Comparison of ENCODE assay signal across 2 cellular contexts in the genomic region with DNA sequence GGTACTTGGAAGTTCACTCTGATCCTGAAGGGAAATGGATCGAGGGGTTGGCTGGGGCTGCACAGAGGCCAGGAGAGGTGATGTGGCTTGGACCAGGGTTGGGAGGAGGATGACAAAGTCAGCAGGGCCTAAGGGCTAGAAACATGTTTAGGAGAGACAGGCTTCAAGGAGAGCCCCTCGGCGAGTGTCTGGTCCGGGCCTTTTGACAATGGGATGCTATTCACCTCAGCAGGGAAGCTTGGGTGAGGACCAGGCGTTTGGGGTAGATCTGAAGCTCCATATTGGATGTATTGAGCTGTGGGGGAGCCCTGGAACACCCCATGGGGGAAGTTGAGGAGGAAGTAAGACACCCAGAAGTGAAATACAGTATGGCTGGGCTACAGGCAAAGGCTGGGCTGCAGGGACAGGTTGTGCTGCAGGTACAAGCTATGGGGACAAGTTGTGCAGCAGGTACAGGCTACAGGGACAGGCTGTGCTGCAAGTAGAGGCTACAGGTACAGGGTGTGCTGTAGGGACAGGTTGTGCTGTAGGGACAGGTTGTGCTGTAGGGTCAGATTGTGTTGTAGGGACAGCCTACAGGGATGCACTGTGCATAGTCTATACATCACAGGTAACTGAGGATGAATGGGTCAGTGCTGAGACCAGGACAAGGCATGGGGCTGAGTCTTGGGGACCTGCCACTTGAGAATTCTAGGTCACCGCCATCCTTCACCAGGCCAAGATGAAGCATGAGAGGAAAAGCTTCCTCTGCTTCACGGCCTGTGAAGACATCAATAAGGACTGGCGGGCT.
TF ChIP-seq lines count a peak whose summit lies in the region.

No MANE protein-coding gene starts in this region.

TF ChIP-seq in A549, 52 proteins besides CTCF, POLR2A, EP300 and RAD21:
- no peak for TF ChIP-seq CHD4 (IDR thresholded peaks at IDR 0.05; ENCODE audit: borderline replicate concordance)

TF ChIP-seq in endothelial cell of umbilical vein, 7 proteins besides CTCF, POLR2A, EP300 and RAD21:
- TF ChIP-seq FOS (IDR thresholded peaks at IDR 0.05; ENCODE audit: borderline replicate concordance, insufficient read depth, low read length) (no peak), EZH2 (IDR thresholded peaks at IDR 0.05; ENCODE audit: borderline replicate concordance, low read depth, low read length, severe bottlenecking) (no peak), MYC (IDR thresholded peaks at IDR 0.05; ENCODE audit: low read depth, low read length) (no peak), POLR2AphosphoS5 (IDR thresholded peaks at IDR 0.05; ENCODE audit: insufficient read depth, low read depth, low read length) (no peak), GATA2 (IDR thresholded peaks at IDR 0.05; ENCODE audit: insufficient read depth, insufficient read length, low read depth, low read length) (no peak), JUN (IDR thresholded peaks at IDR 0.05; ENCODE audit: borderline replicate concordance, insufficient read depth, insufficient read length, low read depth) (no peak)
- TF ChIP-seq, protein P1, sequence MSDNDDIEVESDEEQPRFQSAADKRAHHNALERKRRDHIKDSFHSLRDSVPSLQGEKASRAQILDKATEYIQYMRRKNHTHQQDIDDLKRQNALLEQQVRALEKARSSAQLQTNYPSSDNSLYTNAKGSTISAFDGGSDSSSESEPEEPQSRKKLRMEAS (IDR thresholded peaks at IDR 0.05; ENCODE audit: insufficient read depth, insufficient read length): no peak
